21 cellular contexts compared by ENCODE assay signal in the genomic region with DNA sequence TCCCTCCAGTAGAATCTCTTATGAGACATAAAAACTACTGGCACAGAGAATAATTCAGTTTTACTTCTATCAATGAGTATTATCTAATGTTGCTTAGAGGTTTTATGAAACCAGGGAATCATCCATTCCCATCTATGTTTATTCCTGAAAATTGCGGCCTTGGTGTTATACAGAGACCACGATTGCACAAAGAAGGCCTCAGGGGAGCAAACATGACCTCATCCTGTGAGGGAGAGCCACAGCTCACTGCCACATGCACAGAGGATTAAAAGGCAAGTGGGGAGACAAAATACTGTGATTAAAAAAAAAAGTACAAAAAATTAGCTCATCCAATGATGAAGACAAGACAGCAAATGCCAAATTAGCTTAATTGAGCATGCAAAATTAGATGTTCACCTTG.
DNase-seq lines count a peak whose midpoint lies in the region; ATAC-seq, FAIRE-seq and TF ChIP-seq lines count a peak whose summit lies in the region.
"Had no signal": no experiment of that assay in that cellular context is flagged by ENCODE, and none has a peak within 500 bp of the region (broad histone marks: within the 10 kb centered on the region; RNA-seq: fewer than 3 reads in every experiment).

No MANE protein-coding gene starts in this region.

- no peak for DNase-seq in DND-41
- peak; percentile 16 for DNase-seq in HCEC 1CT
- DNase-seq in bronchial epithelial cell (ENCODE audit: low read depth): peak; percentile 17
- peak; percentile 67 for DNase-seq in myocyte (ENCODE audit: low read depth)
- no peak for DNase-seq in natural killer cell
- DNase-seq in small intestine: no peak
- DNase-seq: activated CD4-positive, alpha-beta T cell treated with anti-CD3 and anti-CD28 coated beads, Interleukin-2, amount 50 U/mL, for 48 hours; activated naive CD4-positive, alpha-beta T cell treated with anti-CD3 and anti-CD28 coated beads for 36 hours; activated T-cell treated with anti-CD3 and anti-CD28 coated beads, Interleukin-2, amount 50 U/mL, for 1 hour; head of caudate nucleus; MM.1S; naive B cell; NCI-H187; NCI-H446 treated with DMSO at 0.1 percent for 48 hours; stimulated activated CD4-positive, alpha-beta T cell treated with anti-CD3 and anti-CD28 coated beads, Interleukin-4, amount 100 ng/mL, for 4 hours; substantia nigra had no signal

- intact Hi-C loops in natural killer cell (cut with micrococcal nuclease): no loop called here

- no peaks in the 10 kb centered on the region for H3K79me2 ChIP-seq in DND-41 (ENCODE audit: insufficient read depth, low read length)
- H3K79me2 ChIP-seq: parathyroid adenoma had no signal

- H3K27ac Mint-ChIP-seq in natural killer cell: no peak overlapping the region
- H3K27ac Mint-ChIP-seq: activated naive CD4-positive, alpha-beta T cell treated with anti-CD3 and anti-CD28 coated beads for 36 hours; naive B cell had no signal

- peaks cover 2 to 7% of the 10 kb centered on the region in 2 donors for H3K27me3 Mint-ChIP-seq in natural killer cell (ENCODE audit: low read depth in 2 of 2)

- no peak overlapping the region for H3K4me3 Mint-ChIP-seq in natural killer cell
- H3K4me3 Mint-ChIP-seq: activated naive CD4-positive, alpha-beta T cell treated with anti-CD3 and anti-CD28 coated beads for 36 hours; naive B cell had no signal

- no peaks in the 10 kb centered on the region for H3K36me3 Mint-ChIP-seq in natural killer cell
- H3K36me3 Mint-ChIP-seq: naive B cell had no signal

- H3K9me3 ChIP-seq in DND-41 (ENCODE audit: insufficient read depth, low read length, severe bottlenecking) (no peaks in the 10 kb centered on the region), small intestine (ENCODE audit: control insufficient read depth, low read depth) (no peaks in the 10 kb centered on the region)

- H3K27ac ChIP-seq in DND-41 (ENCODE audit: low read length): no peak overlapping the region
- H3K27ac ChIP-seq in small intestine (ENCODE audit: low read depth in 1 of 2, low read length in 1 of 2): no peak overlapping the region
- H3K27ac ChIP-seq: coronary artery, parathyroid adenoma had no signal

- no peaks in the 10 kb centered on the region for H3K27me3 ChIP-seq in DND-41 (ENCODE audit: insufficient read depth, low read length, poor library complexity)
- no peaks in the 10 kb centered on the region for H3K27me3 ChIP-seq in bronchial epithelial cell (ENCODE audit: control insufficient read depth, insufficient read depth, low read length)
- no peaks in the 10 kb centered on the region for H3K27me3 ChIP-seq in small intestine (ENCODE audit: control insufficient read depth in 2 of 2, insufficient read depth in 2 of 2, low read length in 2 of 2)

- H2AFZ ChIP-seq in DND-41 (ENCODE audit: low read depth, low read length): no peak overlapping the region
- H2AFZ ChIP-seq: parathyroid adenoma had no signal

- FAIRE-seq in bronchial epithelial cell (lab: Jason Lieb, UNC): no peak
- no peak for FAIRE-seq in small intestine (lab: Jason Lieb, UNC)
- FAIRE-seq: astrocyte had no signal

- TF ChIP-seq CTCF in DND-41 (IDR thresholded peaks at IDR 0.05; ENCODE audit: borderline replicate concordance, extremely low read depth, low read length, poor library complexity, severe bottlenecking) (no peak), bronchial epithelial cell (IDR thresholded peaks at IDR 0.05; ENCODE audit: insufficient read depth, low read length, severe bottlenecking) (no peak), natural killer cell (IDR thresholded peaks at IDR 0.05) (no peak)

- H3K36me3 ChIP-seq in DND-41 (ENCODE audit: insufficient read depth, low read length): no peaks in the 10 kb centered on the region
- no peaks in the 10 kb centered on the region for H3K36me3 ChIP-seq in bronchial epithelial cell (ENCODE audit: control insufficient read depth, insufficient read depth, low read length)
- no peaks in the 10 kb centered on the region for H3K36me3 ChIP-seq in small intestine (ENCODE audit: control insufficient read depth in 2 of 2, insufficient read depth in 2 of 2, low read length in 2 of 2)

- 73 to 84% (median 73%) methylated on average over 2 of the region's 2 CpGs for WGBS in small intestine, 3 donors

- H3K9ac ChIP-seq in DND-41 (ENCODE audit: low read depth, low read length): no peak overlapping the region
- H3K9ac ChIP-seq: parathyroid adenoma had no signal

- no peak overlapping the region for H3K4me3 ChIP-seq in DND-41 (ENCODE audit: low read depth in 1 of 2, low read length in 2 of 2)
- no peak overlapping the region for H3K4me3 ChIP-seq in bronchial epithelial cell (ENCODE audit: low read depth, low read length)
- H3K4me3 ChIP-seq in small intestine (ENCODE audit: low read depth in 1 of 2, low read length in 2 of 2): no peak overlapping the region
- H3K4me3 ChIP-seq: coronary artery, lung had no signal

- peaks cover 7% of the 10 kb centered on the region; the same call in 1 of the 2 replicates for H3K4me1 ChIP-seq in DND-41 (ENCODE audit: insufficient read depth, low read length)
- no peaks in the 10 kb centered on the region for H3K4me1 ChIP-seq in small intestine (ENCODE audit: control insufficient read depth in 2 of 2, insufficient read depth in 1 of 2, low read depth in 1 of 2, low read length in 1 of 2)
- H3K4me1 ChIP-seq: parathyroid adenoma had no signal

- H3K4me2 ChIP-seq in DND-41 (ENCODE audit: insufficient read depth, low read length): no peak overlapping the region

- H3K4me1 Mint-ChIP-seq in natural killer cell: no peaks in the 10 kb centered on the region
- H3K4me1 Mint-ChIP-seq: naive B cell had no signal

- peaks cover 0 to 3% of the 10 kb centered on the region in 2 donors for H3K9me3 Mint-ChIP-seq in natural killer cell
- H3K9me3 Mint-ChIP-seq: activated naive CD4-positive, alpha-beta T cell treated with anti-CD3 and anti-CD28 coated beads for 36 hours; naive B cell had no signal

- ATAC-seq in DND-41 (ENCODE audit: insufficient read depth, low read depth) (peak; percentile 49; the same call in 1 of the 3 replicates), natural killer cell (no peak), HG02610 (IDR thresholded peaks at IDR 0.05; ENCODE audit: unreplicated experiment) (no peak)

- H4K20me1 ChIP-seq in DND-41 (ENCODE audit: insufficient read depth, low read length): no peaks in the 10 kb centered on the region

Comparison
In these comparisons a context has a peak if more than half of its experiments do, and no peak if none do; other contexts are left out.
1. DNase-seq: peak in HCEC 1CT (single experiment), bronchial epithelial cell (single experiment) and myocyte (single experiment); none in DND-41 (single experiment), natural killer cell (single experiment) and small intestine (single experiment).